Comparison of ENCODE assay signal across 10 cellular contexts in the genomic region with DNA sequence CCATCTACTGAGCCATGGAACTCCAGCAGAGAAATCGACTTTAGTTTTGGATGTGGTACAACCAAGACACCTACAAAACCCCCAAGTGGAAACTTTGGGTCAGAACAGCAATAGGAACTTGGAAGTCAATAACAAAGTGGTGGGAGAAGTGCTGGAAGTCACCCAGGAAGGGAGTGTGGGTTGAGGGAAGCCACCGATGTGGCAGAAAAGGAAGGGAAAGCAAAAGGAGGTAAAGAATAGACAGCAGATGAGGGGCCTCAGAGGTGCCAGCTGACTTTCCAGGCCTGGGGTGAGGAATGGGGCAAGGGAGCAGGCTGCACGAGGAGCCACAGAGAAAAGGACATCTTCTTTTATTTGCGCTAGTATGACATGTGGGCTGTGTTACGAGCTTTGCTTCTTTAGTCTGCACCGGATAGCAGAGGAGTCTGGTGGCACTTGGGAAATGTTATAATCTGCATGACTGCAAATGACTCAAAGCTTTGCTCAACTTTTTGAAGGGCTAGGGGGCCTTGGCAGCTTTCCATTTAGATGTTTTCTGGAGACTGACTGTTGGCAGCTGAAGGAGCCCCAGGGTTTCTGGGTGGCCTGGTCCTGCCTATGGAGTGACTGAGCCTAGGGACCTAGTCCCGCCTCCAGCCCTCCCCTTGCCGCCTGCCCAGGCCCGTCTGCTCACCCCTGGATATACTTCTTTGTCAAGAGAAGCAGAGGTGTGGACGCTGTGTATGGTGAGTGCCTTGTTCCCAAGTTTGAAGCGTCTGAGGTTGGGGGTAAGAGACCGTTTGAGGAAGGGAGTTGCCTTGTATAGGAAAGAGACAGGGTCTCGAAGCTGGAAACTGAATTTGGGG. TPM values are rescaled to one million over a fixed set of nuclear protein-coding genes. Genes with fewer than 3 reads are reported as not detected.
DNase-seq lines count a peak whose midpoint lies in the region; ATAC-seq and TF ChIP-seq lines count a peak whose summit lies in the region.
"Had no signal": no experiment of that assay in that cellular context is flagged by ENCODE, and none has a peak within 500 bp of the region (broad histone marks: within the 10 kb centered on the region; RNA-seq: fewer than 3 reads in every experiment).

No MANE protein-coding gene starts in this region.

- TF ChIP-seq CTCF in left ventricle myocardium inferior (IDR thresholded peaks at IDR 0.05; ENCODE audit: borderline replicate concordance) = no peak

- peak overlapping the region; percentile 35 for H3K27ac Mint-ChIP-seq in activated T-helper 1 cell treated with anti-CD3 and anti-CD28 coated beads, Interleukin-12 subunit alpha, Interleukin-12 subunit beta, Interleukin-2, Interleukin-4 antibody, amounts not matched to agents 30 ng/mL and 10 ng/mL and 1 ng/mL, durations not matched to agents 14 hours and 24 hours and 36 hours

- no peaks in the 10 kb centered on the region for H3K36me3 ChIP-seq in left ventricle myocardium inferior
- no peaks in the 10 kb centered on the region for H3K36me3 ChIP-seq in stomach smooth muscle (ENCODE audit: control insufficient read depth in 2 of 2, insufficient read depth in 2 of 2, low read length in 2 of 2)

- H3K4me3 Mint-ChIP-seq in activated T-helper 1 cell treated with anti-CD3 and anti-CD28 coated beads, Interleukin-12 subunit alpha, Interleukin-12 subunit beta, Interleukin-2, Interleukin-4 antibody, amounts not matched to agents 30 ng/mL and 10 ng/mL and 1 ng/mL, durations not matched to agents 14 hours and 24 hours and 36 hours = no peak overlapping the region

- no peak for ATAC-seq in HG02884 (IDR thresholded peaks at IDR 0.05; ENCODE audit: unreplicated experiment)
- no peak for ATAC-seq in GM21528 (IDR thresholded peaks at IDR 0.05; ENCODE audit: low FRiP score, unreplicated experiment)

- no peak overlapping the region for H3K9ac ChIP-seq in stomach smooth muscle (ENCODE audit: low read length in 2 of 2)
- H3K9ac ChIP-seq: KMS-11 had no signal

- no peaks in the 10 kb centered on the region for H3K9me3 Mint-ChIP-seq in activated T-helper 1 cell treated with anti-CD3 and anti-CD28 coated beads, Interleukin-12 subunit alpha, Interleukin-12 subunit beta, Interleukin-2, Interleukin-4 antibody, amounts not matched to agents 30 ng/mL and 10 ng/mL and 1 ng/mL, durations not matched to agents 14 hours and 24 hours and 36 hours

- DNase-seq in NCI-H748 (lab: John Stamatoyannopoulos, UW; ENCODE audit: unreplicated experiment) = peak; percentile 18
- no peak for DNase-seq in NCI-H748 treated with DMSO at 0.1 percent for 48 hours (lab: John Stamatoyannopoulos, UW)
- DNase-seq in activated T-helper 1 cell treated with anti-CD3 and anti-CD28 coated beads, Interleukin-12 subunit alpha, Interleukin-12 subunit beta, Interleukin-2, Interleukin-4 antibody, amounts not matched to agents 30 ng/mL and 10 ng/mL and 1 ng/mL, durations not matched to agents 14 hours and 24 hours and 36 hours (ENCODE audit: low spot score) = no peak
- DNase-seq in left ventricle myocardium inferior = no peak
- DNase-seq in NCI-H2196 (lab: John Stamatoyannopoulos, UW; ENCODE audit: unreplicated experiment) = no peak
- DNase-seq: stimulated activated CD4-positive, alpha-beta T cell treated with anti-CD3 and anti-CD28 coated beads, Interleukin-4, amount 100 ng/mL, for 24 hours had no signal

- H3K4me3 ChIP-seq in left ventricle myocardium inferior (peak overlapping the region; percentile 37), stomach smooth muscle (ENCODE audit: low read length in 2 of 2) (no peak overlapping the region)

- H3K27me3 Mint-ChIP-seq in activated T-helper 1 cell treated with anti-CD3 and anti-CD28 coated beads, Interleukin-12 subunit alpha, Interleukin-12 subunit beta, Interleukin-2, Interleukin-4 antibody, amounts not matched to agents 30 ng/mL and 10 ng/mL and 1 ng/mL, durations not matched to agents 14 hours and 24 hours and 36 hours (ENCODE audit: insufficient read depth) = no peaks in the 10 kb centered on the region

- H3K4me1 ChIP-seq in left ventricle myocardium inferior (peaks cover 95% of the 10 kb centered on the region), stomach smooth muscle (ENCODE audit: control insufficient read depth, insufficient read depth, low read length) (peaks cover 60% of the 10 kb centered on the region)

- no peaks in the 10 kb centered on the region for H3K27me3 ChIP-seq in left ventricle myocardium inferior (ENCODE audit: low read depth)
- H3K27me3 ChIP-seq in stomach smooth muscle (ENCODE audit: control insufficient read depth in 1 of 2, insufficient read depth in 2 of 2, low read length in 2 of 2) = no peaks in the 10 kb centered on the region

- H3K4me1 Mint-ChIP-seq in activated T-helper 1 cell treated with anti-CD3 and anti-CD28 coated beads, Interleukin-12 subunit alpha, Interleukin-12 subunit beta, Interleukin-2, Interleukin-4 antibody, amounts not matched to agents 30 ng/mL and 10 ng/mL and 1 ng/mL, durations not matched to agents 14 hours and 24 hours and 36 hours (ENCODE audit: low read depth) = peaks cover 21% of the 10 kb centered on the region

- peaks cover 3% of the 10 kb centered on the region for H3K36me3 Mint-ChIP-seq in activated T-helper 1 cell treated with anti-CD3 and anti-CD28 coated beads, Interleukin-12 subunit alpha, Interleukin-12 subunit beta, Interleukin-2, Interleukin-4 antibody, amounts not matched to agents 30 ng/mL and 10 ng/mL and 1 ng/mL, durations not matched to agents 14 hours and 24 hours and 36 hours (ENCODE audit: low read depth)

- intact Hi-C loops in activated T-helper 1 cell treated with anti-CD3 and anti-CD28 coated beads, Interleukin-12 subunit alpha, Interleukin-12 subunit beta, Interleukin-2, Interleukin-4 antibody, amounts not matched to agents 30 ng/mL and 10 ng/mL and 1 ng/mL, durations not matched to agents 14 hours and 24 hours and 36 hours (cut with micrococcal nuclease) = no loop called here
- intact Hi-C loops in left ventricle myocardium inferior (cut with micrococcal nuclease) = no loop called here

- H3K27ac ChIP-seq in left ventricle myocardium inferior (replicated peaks) = peak overlapping the region; percentile 96
- H3K27ac ChIP-seq in stomach smooth muscle (ENCODE audit: low read length) = peak overlapping the region; percentile 6
- H3K27ac ChIP-seq: KMS-11 had no signal

- H3K9me3 ChIP-seq in left ventricle myocardium inferior (replicated peaks) (no peaks in the 10 kb centered on the region), stomach smooth muscle (ENCODE audit: control insufficient read depth in 2 of 2, low read length in 2 of 2) (no peaks in the 10 kb centered on the region)

RNA-seq across cellular contexts. Expression of a gene that starts 5.0 kb away (rescaled TPM):
- 11.9 and 13.2 TPM in 2 replicates for total RNA-seq in activated T-helper 1 cell treated with anti-CD3 and anti-CD28 coated beads, Interleukin-12 subunit alpha, Interleukin-12 subunit beta, Interleukin-2, Interleukin-4 antibody, amounts not matched to agents 30 ng/mL and 10 ng/mL and 1 ng/mL, durations not matched to agents 14 hours and 24 hours and 36 hours
- 101 TPM for total RNA-seq in left ventricle myocardium inferior

RNA-seq across cellular contexts. Expression of a gene that starts 40.7 kb away (rescaled TPM):
- total RNA-seq in activated T-helper 1 cell treated with anti-CD3 and anti-CD28 coated beads, Interleukin-12 subunit alpha, Interleukin-12 subunit beta, Interleukin-2, Interleukin-4 antibody, amounts not matched to agents 30 ng/mL and 10 ng/mL and 1 ng/mL, durations not matched to agents 14 hours and 24 hours and 36 hours = 75.4 and 81.9 TPM in 2 replicates
- total RNA-seq in left ventricle myocardium inferior = 33.4 TPM

RNA-seq across cellular contexts. Expression of a gene that starts 56.8 kb away (rescaled TPM):
- total RNA-seq in activated T-helper 1 cell treated with anti-CD3 and anti-CD28 coated beads, Interleukin-12 subunit alpha, Interleukin-12 subunit beta, Interleukin-2, Interleukin-4 antibody, amounts not matched to agents 30 ng/mL and 10 ng/mL and 1 ng/mL, durations not matched to agents 14 hours and 24 hours and 36 hours = not detected in 2 replicates
- total RNA-seq in left ventricle myocardium inferior = not detected

RNA-seq across cellular contexts. Expression of a gene that starts 56.8 kb away (rescaled TPM):
- not detected in 2 replicates for total RNA-seq in activated T-helper 1 cell treated with anti-CD3 and anti-CD28 coated beads, Interleukin-12 subunit alpha, Interleukin-12 subunit beta, Interleukin-2, Interleukin-4 antibody, amounts not matched to agents 30 ng/mL and 10 ng/mL and 1 ng/mL, durations not matched to agents 14 hours and 24 hours and 36 hours
- not detected for total RNA-seq in left ventricle myocardium inferior
